ENCODE assay signal across 13 cellular contexts in the genomic region with DNA sequence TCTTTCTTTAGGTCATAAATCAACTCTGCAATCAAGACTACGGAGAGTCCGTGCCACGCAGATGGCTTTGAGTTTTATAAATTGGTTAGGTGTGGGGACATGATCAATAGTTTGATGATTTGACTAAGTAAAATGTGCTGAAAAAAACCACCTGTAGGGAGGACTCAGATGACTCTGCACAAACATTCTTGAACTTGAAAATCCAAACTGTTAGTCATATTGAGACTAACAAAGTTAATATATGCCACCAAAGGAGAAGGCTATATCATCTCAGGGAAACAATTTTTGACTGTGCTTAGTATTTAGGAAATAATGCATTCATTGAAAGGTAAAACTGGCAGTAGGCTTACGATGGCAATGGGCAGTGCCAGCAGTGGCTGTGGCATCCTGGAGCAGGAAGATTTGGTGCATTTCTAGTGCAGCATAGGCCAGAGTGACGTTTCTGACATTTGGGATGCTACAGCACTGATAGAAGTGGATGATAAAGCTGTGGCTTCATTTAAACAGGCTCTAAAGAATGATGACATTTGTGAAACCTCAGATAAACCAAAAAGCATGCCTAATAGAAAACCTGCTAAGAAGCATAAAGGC.
A peak's percentile ranks its signal among the peaks of the same experiment; 100 is the strongest.
DNase-seq lines count a peak whose midpoint lies in the region; ATAC-seq and TF ChIP-seq lines count a peak whose summit lies in the region.
"Had no signal": no experiment of that assay in that cellular context is flagged by ENCODE, and none has a peak within 500 bp of the region (broad histone marks: within the 10 kb centered on the region; RNA-seq: fewer than 3 reads in every experiment).

No MANE protein-coding gene starts in this region.

- H3K9me3 Mint-ChIP-seq in CD4-positive, alpha-beta memory T cell, result peaks cover 0 to 5% (median 0%) of the 10 kb centered on the region in 8 donors
- H3K9me3 Mint-ChIP-seq: IgD-negative memory B cell, memory B cell had no signal

- H3K27ac ChIP-seq in CD4-positive, alpha-beta memory T cell (ENCODE audit: low read depth, low read length), result no peak overlapping the region

- CTCF ChIA-PET in CD4-positive, alpha-beta memory T cell (lab: Charles Lee; ENCODE audit: partially characterized antibody), result no interaction called here

- POLR2A ChIA-PET in CD4-positive, alpha-beta memory T cell (lab: Charles Lee; ENCODE audit: partially characterized antibody), result no interaction called here

- no peaks in the 10 kb centered on the region for H3K9me3 ChIP-seq in BE2C
- no peaks in the 10 kb centered on the region for H3K9me3 ChIP-seq in CD4-positive, alpha-beta memory T cell (ENCODE audit: control insufficient read depth in 1 of 2, low read length in 2 of 2)

- no peak overlapping the region for H3K4me3 ChIP-seq in GM12865 (ENCODE audit: low read depth, low read length)
- H3K4me3 ChIP-seq in BE2C (ENCODE audit: low read depth, low read length), result no peak overlapping the region
- no peak overlapping the region for H3K4me3 ChIP-seq in CD4-positive, alpha-beta memory T cell (ENCODE audit: low read length in 2 of 2)

- H3K36me3 ChIP-seq in BE2C, result no peaks in the 10 kb centered on the region
- no peaks in the 10 kb centered on the region for H3K36me3 ChIP-seq in CD4-positive, alpha-beta memory T cell (ENCODE audit: insufficient read depth, low read length)

- ATAC-seq in GM19025 (IDR thresholded peaks at IDR 0.05; ENCODE audit: low read depth, unreplicated experiment), result peak; percentile 77
- ATAC-seq in HG02623 (IDR thresholded peaks at IDR 0.05; ENCODE audit: unreplicated experiment), result peak; percentile 73
- peak; percentile 80 for ATAC-seq in HG03460 (IDR thresholded peaks at IDR 0.05; ENCODE audit: unreplicated experiment)

- TF ChIP-seq CTCF in GM12865 (IDR thresholded peaks at IDR 0.05; ENCODE audit: insufficient read depth, low read depth, low read length, missing control alignments), result no peak
- TF ChIP-seq CTCF in BE2C (IDR thresholded peaks at IDR 0.05; ENCODE audit: low read depth, low read length), result no peak

- intact Hi-C loops in CD4-positive, alpha-beta memory T cell (cut with micrococcal nuclease), result no loop called here

- no peak overlapping the region for H3K4me3 Mint-ChIP-seq in CD4-positive, alpha-beta memory T cell
- H3K4me3 Mint-ChIP-seq: IgD-negative memory B cell, memory B cell had no signal

- DNase-seq in GM12865 (ENCODE audit: low read depth), result peak; percentile 56
- no peak for DNase-seq in BE2C
- no peak for DNase-seq in NCI-H1417 treated with DMSO at 0.1 percent for 48 hours (lab: John Stamatoyannopoulos, UW)
- no peak for DNase-seq in CD4-positive, alpha-beta memory T cell
- DNase-seq in NCI-H1105 treated with DMSO at 0.1 percent for 48 hours (lab: John Stamatoyannopoulos, UW), result no peak
- DNase-seq: effector memory CD4-positive, alpha-beta T cell; NCI-H446; trophoblast cell had no signal

- no peaks in the 10 kb centered on the region for H3K4me1 ChIP-seq in BE2C
- no peaks in the 10 kb centered on the region for H3K4me1 ChIP-seq in CD4-positive, alpha-beta memory T cell (ENCODE audit: insufficient read depth, low read length)

- peaks cover 0 to 17% (median 14%) of the 10 kb centered on the region in 4 donors for H3K4me1 Mint-ChIP-seq in CD4-positive, alpha-beta memory T cell
- H3K4me1 Mint-ChIP-seq: IgD-negative memory B cell, memory B cell had no signal

- no peak overlapping the region for H3K27ac Mint-ChIP-seq in CD4-positive, alpha-beta memory T cell
- H3K27ac Mint-ChIP-seq: IgD-negative memory B cell, memory B cell had no signal

- H3K27me3 ChIP-seq in BE2C, result peaks cover 2% of the 10 kb centered on the region; the same call in 1 of the 2 replicates
- H3K27me3 ChIP-seq in CD4-positive, alpha-beta memory T cell (ENCODE audit: insufficient read depth, low read length), result no peaks in the 10 kb centered on the region

- no peaks in the 10 kb centered on the region for H3K36me3 Mint-ChIP-seq in CD4-positive, alpha-beta memory T cell
- H3K36me3 Mint-ChIP-seq: memory B cell had no signal

- H3K27me3 Mint-ChIP-seq in CD4-positive, alpha-beta memory T cell, result no peaks in the 10 kb centered on the region
